Comparison of ENCODE assay signal across 8 cellular contexts in genomic region chr14:91996951-91997371, GRCh38. TPM values are rescaled to one million over a fixed set of nuclear protein-coding genes. Genes with fewer than 3 reads are reported as not detected.
DNase-seq lines count a peak whose midpoint lies in the region; ATAC-seq, FAIRE-seq and TF ChIP-seq lines count a peak whose summit lies in the region.

No MANE protein-coding gene starts in this region.

- no peaks in the 10 kb centered on the region for H3K27me3 ChIP-seq in NT2/D1 (ENCODE audit: insufficient read depth, insufficient read length)

- ATAC-seq in HG03108 (IDR thresholded peaks at IDR 0.05; ENCODE audit: unreplicated experiment) (no peak), HG03460 (IDR thresholded peaks at IDR 0.05; ENCODE audit: unreplicated experiment) (no peak)

- POLR2A ChIA-PET in HEK293T (lab: Yijun Ruan, JAX) = interaction anchor here (0.6 to 0.7 kb wide), 2 partner anchors 44 to 125 kb away, joined by 3 read pairs; partner anchors contain the start of genes CPSF2 and NDUFB1

- no peaks in the 10 kb centered on the region for H3K9me3 ChIP-seq in NT2/D1 (ENCODE audit: insufficient read depth, low read length)

- peak; percentile 81 for FAIRE-seq in D721Med (lab: Jason Lieb, UNC)

- H3K4me3 ChIP-seq in NT2/D1 (ENCODE audit: insufficient read length, low read depth) = no peak overlapping the region
- H3K4me3 ChIP-seq in lower leg skin (ENCODE audit: low read depth, poor library complexity, severe bottlenecking) = no peak overlapping the region

- no peak for DNase-seq in D721Med (ENCODE audit: insufficient read length, low spot score)
- DNase-seq in HEK293T (ENCODE audit: extremely low spot score) = peak; percentile 27
- DNase-seq in NT2/D1 (ENCODE audit: low read depth, low spot score) = peak; percentile 43
- DNase-seq in dermis microvascular lymphatic vessel endothelial cell (ENCODE audit: low read depth in 2 of 2) = peak; percentile 39 to 67
- DNase-seq in medulla oblongata (ENCODE audit: extremely low spot score) = peak; percentile 63
- DNase-seq in lower leg skin (ENCODE audit: low spot score in 2 of 2) = no peak

- TF ChIP-seq POLR2A in lower leg skin (IDR thresholded peaks at IDR 0.05) = no peak

- H3K9ac ChIP-seq in NT2/D1 (ENCODE audit: insufficient read length, low read depth) = no peak overlapping the region

- intact Hi-C loops in lower leg skin (cut with DNase I; ENCODE audit: low total_unique reads) = no loop called here

- TF ChIP-seq CTCF in D721Med (IDR thresholded peaks at IDR 0.05; ENCODE audit: insufficient read depth, missing control alignments) (peak; percentile 67), lower leg skin (IDR thresholded peaks at IDR 0.05) (no peak)

- H3K36me3 ChIP-seq in NT2/D1 (ENCODE audit: insufficient read depth, insufficient read length, low read length) = peaks cover 34% of the 10 kb centered on the region

- CTCF ChIA-PET in HEK293T (lab: Yijun Ruan, JAX) = interaction anchor here (0.7 to 1.7 kb wide), 6 partner anchors 9 to 437 kb away, joined by 3 to 8 read pairs (median 4); no protein-coding TSS in a partner anchor

- 23 to 26% methylated on average over 2 of the region's 2 CpGs for WGBS in lower leg skin, 2 donors

- H3K4me1 ChIP-seq in NT2/D1 (ENCODE audit: insufficient read depth, insufficient read length) = no peaks in the 10 kb centered on the region

TF ChIP-seq in HEK293T, 16 proteins besides CTCF, POLR2A, EP300 and RAD21:
- no peak for TF ChIP-seq TARDBP (IDR thresholded peaks at IDR 0.05)
- TF ChIP-seq NFRKB (IDR thresholded peaks at IDR 0.05) = no peak
- no peak for TF ChIP-seq LEF1 (IDR thresholded peaks at IDR 0.05; ENCODE audit: borderline replicate concordance)
- TF ChIP-seq FOXK2 (IDR thresholded peaks at IDR 0.05) = no peak
- TF ChIP-seq BHLHE40 (IDR thresholded peaks at IDR 0.05; ENCODE audit: borderline replicate concordance) = no peak
- no peak for TF ChIP-seq ARNT (IDR thresholded peaks at IDR 0.05)
- TF ChIP-seq HDGF (IDR thresholded peaks at IDR 0.05; ENCODE audit: borderline replicate concordance) = no peak
- no peak for TF ChIP-seq SP1 (IDR thresholded peaks at IDR 0.05)
- TF ChIP-seq ELF4 (IDR thresholded peaks at IDR 0.05) = no peak
- TF ChIP-seq, protein P1, sequence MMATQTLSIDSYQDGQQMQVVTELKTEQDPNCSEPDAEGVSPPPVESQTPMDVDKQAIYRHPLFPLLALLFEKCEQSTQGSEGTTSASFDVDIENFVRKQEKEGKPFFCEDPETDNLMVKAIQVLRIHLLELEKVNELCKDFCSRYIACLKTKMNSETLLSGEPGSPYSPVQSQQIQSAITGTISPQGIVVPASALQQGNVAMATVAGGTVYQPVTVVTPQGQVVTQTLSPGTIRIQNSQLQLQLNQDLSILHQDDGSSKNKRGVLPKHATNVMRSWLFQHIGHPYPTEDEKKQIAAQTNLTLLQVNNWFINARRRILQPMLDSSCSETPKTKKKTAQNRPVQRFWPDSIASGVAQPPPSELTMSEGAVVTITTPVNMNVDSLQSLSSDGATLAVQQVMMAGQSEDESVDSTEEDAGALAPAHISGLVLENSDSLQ (IDR thresholded peaks at IDR 0.05) = no peak
- no peak for TF ChIP-seq L3MBTL2 (conservative IDR thresholded peaks at IDR 0.05)
- TF ChIP-seq FOXM1 (IDR thresholded peaks at IDR 0.05; ENCODE audit: borderline replicate concordance) = no peak
- TF ChIP-seq CTBP1 (IDR thresholded peaks at IDR 0.05; ENCODE audit: borderline replicate concordance) = no peak
- TF ChIP-seq FOXA1 (IDR thresholded peaks at IDR 0.05) = no peak
- TF ChIP-seq SUZ12 (IDR thresholded peaks at IDR 0.05) = no peak
- TF ChIP-seq ZNF384 (IDR thresholded peaks at IDR 0.05) = no peak

RNA-seq across cellular contexts. Expression of gene TRIP11, which starts 42.9 kb away (rescaled TPM):
- total RNA-seq in dermis microvascular lymphatic vessel endothelial cell = 20.8 and 26.2 TPM in 2 replicates
- 10 to 100 TPM; 18.5 to 37.0 (median 28.8) TPM for total RNA-seq in lower leg skin

RNA-seq across cellular contexts. Expression of gene FBLN5, which starts 49.5 kb away (rescaled TPM):
- total RNA-seq in dermis microvascular lymphatic vessel endothelial cell (0.26 and 0.89 TPM in 2 replicates), lower leg skin (100 to 1,000 TPM in 1 of 4 donors, 10 to 100 TPM in 3; 26.3 to 128 (median 44.5) TPM)

Comparison
In these comparisons a context has a peak if more than half of its experiments do, and no peak if none do; other contexts are left out.
1. DNase-seq: peak in HEK293T (single experiment), NT2/D1 (single experiment), dermis microvascular lymphatic vessel endothelial cell (2 of 2) and medulla oblongata (single experiment); none in D721Med (single experiment) and lower leg skin (0 of 2).
2. RNA of gene FBLN5, which starts 49.5 kb away (total RNA-seq): 26.3 to 128 TPM in lower leg skin; 0.26 to 0.89 TPM in dermis microvascular lymphatic vessel endothelial cell; every median in the first group is over 10 times any median in the second.